In genomic region chr14:101962503-101962874, GRCh38 we compare ENCODE assay signal across 8 cellular contexts. TPM values are rescaled to one million over a fixed set of nuclear protein-coding genes. Genes with fewer than 3 reads are reported as not detected.
DNase-seq lines count a peak whose midpoint lies in the region; ATAC-seq and TF ChIP-seq lines count a peak whose summit lies in the region.

No MANE protein-coding gene starts in this region.

- H3K27ac Mint-ChIP-seq in nephron, result peak overlapping the region in 2 of 3 experiments; percentile 6 to 43
- no peak overlapping the region for H3K27ac Mint-ChIP-seq in CD14-positive monocyte

- H3K4me1 Mint-ChIP-seq in nephron (peaks cover 24% of the 10 kb centered on the region), CD14-positive monocyte (peaks cover 23% of the 10 kb centered on the region)

- DNase-seq in DMS153 treated with DMSO at 0.1 percent for 48 hours (lab: John Stamatoyannopoulos, UW; ENCODE audit: unreplicated experiment), result peak; percentile 48
- peak; percentile 74 for DNase-seq in NCI-H2227 (lab: John Stamatoyannopoulos, UW; ENCODE audit: unreplicated experiment)
- DNase-seq in choroid plexus epithelial cell (ENCODE audit: low read depth), result peak; percentile 97
- no peak for DNase-seq in CD14-positive monocyte (ENCODE audit: low spot score)
- no peak for DNase-seq in cerebellar cortex (ENCODE audit: low spot score)

- H3K4me3 Mint-ChIP-seq in nephron (peak overlapping the region in 2 of 3 experiments; percentile 37 to 40), CD14-positive monocyte (no peak overlapping the region)

- ATAC-seq in HG02571 (IDR thresholded peaks at IDR 0.05; ENCODE audit: unreplicated experiment) (no peak), GM18873 (IDR thresholded peaks at IDR 0.05; ENCODE audit: low FRiP score, unreplicated experiment) (no peak)

- TF ChIP-seq CTCF in choroid plexus epithelial cell (conservative IDR thresholded peaks at IDR 0.05; ENCODE audit: low read depth, low read length) (no peak), nephron (IDR thresholded peaks at IDR 0.05; ENCODE audit: unreplicated experiment in 3 of 3) (no peak), CD14-positive monocyte (IDR thresholded peaks at IDR 0.05) (no peak)

- H3K9me3 Mint-ChIP-seq in nephron, result no peaks in the 10 kb centered on the region
- peaks cover 0 to 2% (median 0%) of the 10 kb centered on the region in 7 donors for H3K9me3 Mint-ChIP-seq in CD14-positive monocyte

- H3K36me3 Mint-ChIP-seq in nephron (ENCODE audit: low read depth) (no peaks in the 10 kb centered on the region), CD14-positive monocyte (peaks cover 0 to 3% of the 10 kb centered on the region in 2 donors)

- intact Hi-C loops in CD14-positive monocyte (cut with micrococcal nuclease), result loop anchor here in 1 of 2 donors (5.0 to 10.0 kb wide), 3 partner anchors 135 to 352 kb away; partner anchors contain the start of gene ZNF839

- peak overlapping the region; percentile 0 for H3K4me3 ChIP-seq in choroid plexus epithelial cell (ENCODE audit: low read depth, low read length)

- H3K27me3 Mint-ChIP-seq in nephron (ENCODE audit: low read depth) (peaks cover 7% of the 10 kb centered on the region), CD14-positive monocyte (ENCODE audit: low read depth in 3 of 3) (peaks cover 2 to 5% (median 3%) of the 10 kb centered on the region in 3 donors)

RNA-seq across cellular contexts. Expression of gene DYNC1H1, which starts 1.9 kb away (rescaled TPM):
- 10 to 100 TPM; 14.7 to 23.6 TPM for polyA plus RNA-seq in CD14-positive monocyte

Comparison
In these comparisons a context has a peak if more than half of its experiments do, and no peak if none do; other contexts are left out.
1. DNase-seq: peak in DMS153 treated with DMSO at 0.1 percent for 48 hours (single experiment), NCI-H2227 (single experiment) and choroid plexus epithelial cell (single experiment); none in CD14-positive monocyte (single experiment) and cerebellar cortex (single experiment).
2. H3K27ac Mint-ChIP-seq: peak in nephron (2 of 3); none in CD14-positive monocyte (0 of 7).
3. H3K4me3 Mint-ChIP-seq: peak in nephron (2 of 3); none in CD14-positive monocyte (0 of 2).